In genomic region chr6:18684343-18684742, GRCh38 we compare ENCODE assay signal across 33 cellular contexts.
"Had no signal": no experiment of that assay in that cellular context is flagged by ENCODE, and none has a peak within 500 bp of the region (broad histone marks: within the 10 kb centered on the region; RNA-seq: fewer than 3 reads in every experiment).

No MANE protein-coding gene starts in this region.

- H3K4me3 ChIP-seq: adrenal gland, ascending aorta, body of pancreas, breast epithelium, cardiac muscle cell had no signal

- FAIRE-seq: astrocyte, bronchial epithelial cell had no signal

- H3K27ac ChIP-seq: adrenal gland, ascending aorta, body of pancreas, brain microvascular endothelial cell, breast epithelium, cardiac muscle cell had no signal

- DNase-seq: activated effector memory CD4-positive, alpha-beta T cell treated with anti-CD3 and anti-CD28 coated beads, Interleukin-2, amount 50 U/mL, for 16 hours; activated effector memory CD4-positive, alpha-beta T cell treated with Interleukin-2 at 50 U/mL for 16 hours; activated gamma-delta T cell; activated gamma-delta T cell treated with Interleukin-2 at 50 U/mL for 16 hours; activated naive CD4-positive, alpha-beta T cell; activated naive CD4-positive, alpha-beta T cell treated with anti-CD3 and anti-CD28 coated beads for 36 hours; activated naive CD4-positive, alpha-beta T cell treated with anti-CD3 and anti-CD28 coated beads, Interleukin-2, amount 10 ng/mL, durations not matched to agents 7 days and 5 days; activated naive CD4-positive, alpha-beta T cell treated with anti-CD3 and anti-CD28 coated beads, Interleukin-2, amount 50 U/mL, for 16 hours; activated naive CD4-positive, alpha-beta T cell treated with Interleukin-2 at 50 U/mL for 16 hours; activated naive CD8-positive, alpha-beta T cell treated with anti-CD3 and anti-CD28 coated beads for 36 hours; activated naive CD8-positive, alpha-beta T cell treated with anti-CD3 and anti-CD28 coated beads, Interleukin-2, amount 10 ng/mL, durations not matched to agents 7 days and 5 days; activated naive CD8-positive, alpha-beta T cell treated with anti-CD3 and anti-CD28 coated beads, Interleukin-2, amount 50 U/mL, for 24 hours; activated T-cell treated with anti-CD3 and anti-CD28 coated beads, Interleukin-2, amount 50 U/mL, for 24 hours; activated T-cell treated with anti-CD3 and anti-CD28 coated beads, Interleukin-2, amount 50 U/mL, for 4 hours; activated T-cell treated with anti-CD3 and anti-CD28 coated beads, Interleukin-2, amount 50 U/mL, for 48 hours; activated T-cell treated with anti-CD3 and anti-CD28 coated beads, Interleukin-2, amount 50 U/mL, for 72 hours; adrenal gland; amniotic stem cell; amygdala; anterior cingulate cortex; aorta; body of pancreas; brain microvascular endothelial cell; caudate nucleus; central memory CD4-positive, alpha-beta T cell; cerebellar nuclear complex had no signal

- ATAC-seq: activated naive CD4-positive, alpha-beta T cell treated with anti-CD3 and anti-CD28 coated beads, Interleukin-2, amount 50 U/mL, for 72 hours; activated naive CD8-positive, alpha-beta T cell treated with anti-CD3 and anti-CD28 coated beads, Interleukin-2, amount 50 U/mL, for 24 hours; activated T-cell treated with anti-CD3 and anti-CD28 coated beads, Interleukin-2, amount 50 U/mL, for 4 hours; activated T-cell treated with anti-CD3 and anti-CD28 coated beads, Interleukin-2, amount 50 U/mL, for 72 hours; activated T-helper 17 cell treated with anti-CD3 and anti-CD28 coated beads, Interleukin-2, amount 50 U/mL, for 72 hours; body of pancreas had no signal

- H3K27me3 ChIP-seq: adrenal gland, ascending aorta, body of pancreas, brain microvascular endothelial cell, breast epithelium, cardiac muscle cell had no signal

- H3K4me1 ChIP-seq: adrenal gland, ascending aorta, body of pancreas, breast epithelium had no signal

- H3K9me3 ChIP-seq: adrenal gland, ascending aorta, body of pancreas, breast epithelium had no signal

- H3K36me3 ChIP-seq: adrenal gland, ascending aorta, brain microvascular endothelial cell, breast epithelium, cardiac muscle cell had no signal
